1 cellular context compared by ENCODE assay signal in the genomic region with DNA sequence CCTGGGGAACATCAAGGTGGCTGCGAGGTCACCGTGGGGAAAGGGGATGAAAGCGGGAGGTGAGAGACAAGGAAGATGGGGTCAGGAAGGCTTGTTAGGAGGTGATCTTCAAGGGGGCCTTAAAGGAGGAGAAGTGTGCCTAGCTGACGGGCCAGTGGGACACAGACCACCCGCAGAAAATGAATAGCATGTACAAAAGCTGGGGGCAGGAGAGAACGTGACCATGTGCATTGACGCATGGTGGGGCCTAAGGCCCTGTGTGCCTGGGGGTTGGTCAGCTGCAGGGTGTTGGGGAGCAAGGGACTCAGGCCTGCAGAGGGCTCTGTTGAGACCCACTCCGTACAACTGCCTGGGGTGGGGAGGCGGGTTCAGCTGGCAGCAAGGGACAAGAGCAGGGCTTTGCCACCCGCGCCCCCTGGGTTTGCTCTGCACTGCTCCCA.
TF ChIP-seq lines count a peak whose summit lies in the region.

No MANE protein-coding gene starts in this region.

TF ChIP-seq in SK-N-SH, 30 proteins besides CTCF, POLR2A, EP300 and RAD21 (continued from another document):
- TF ChIP-seq, protein P1, sequence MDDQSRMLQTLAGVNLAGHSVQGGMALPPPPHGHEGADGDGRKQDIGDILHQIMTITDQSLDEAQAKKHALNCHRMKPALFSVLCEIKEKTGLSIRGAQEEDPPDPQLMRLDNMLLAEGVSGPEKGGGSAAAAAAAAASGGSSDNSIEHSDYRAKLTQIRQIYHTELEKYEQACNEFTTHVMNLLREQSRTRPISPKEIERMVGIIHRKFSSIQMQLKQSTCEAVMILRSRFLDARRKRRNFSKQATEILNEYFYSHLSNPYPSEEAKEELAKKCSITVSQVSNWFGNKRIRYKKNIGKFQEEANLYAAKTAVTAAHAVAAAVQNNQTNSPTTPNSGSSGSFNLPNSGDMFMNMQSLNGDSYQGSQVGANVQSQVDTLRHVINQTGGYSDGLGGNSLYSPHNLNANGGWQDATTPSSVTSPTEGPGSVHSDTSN (IDR thresholded peaks at IDR 0.05): no peak
TF ChIP-seq in SK-N-SH: peak in this region for 0.
